ENCODE assay signal across 18 cellular contexts in genomic region chr2:62467100-62467474, GRCh38. TPM values are rescaled to one million over a fixed set of nuclear protein-coding genes. Genes with fewer than 3 reads are reported as not detected.
DNase-seq lines count a peak whose midpoint lies in the region; ATAC-seq, FAIRE-seq and TF ChIP-seq lines count a peak whose summit lies in the region.
"Had no signal": no experiment of that assay in that cellular context is flagged by ENCODE, and none has a peak within 500 bp of the region (broad histone marks: within the 10 kb centered on the region; RNA-seq: fewer than 3 reads in every experiment).

No MANE protein-coding gene starts in this region.

- H3K4me3 ChIP-seq in GM23338 (no peak overlapping the region), uterus (no peak overlapping the region)
- H3K4me3 ChIP-seq: dorsolateral prefrontal cortex, MG63, thoracic aorta had no signal

- H3K9me2 ChIP-seq in GM23338 (ENCODE audit: insufficient read depth) = peaks cover 10% of the 10 kb centered on the region; the same call in 1 of the 2 replicates

- DNase-seq in GM23338 (ENCODE audit: low spot score) (no peak), NCI-H345 (lab: John Stamatoyannopoulos, UW) (peak; percentile 69), endothelial cell (ENCODE audit: low spot score) (no peak), GM03348 (ENCODE audit: low spot score) (no peak), AG08395 (ENCODE audit: low spot score) (no peak), GM12892 (ENCODE audit: insufficient read length) (no peak), uterus (no peak)
- DNase-seq: activated CD4-positive, alpha-beta T cell treated with anti-CD3 and anti-CD28 coated beads, Interleukin-2, amount 50 U/mL, for 1 hour; activated naive CD4-positive, alpha-beta T cell treated with anti-CD3 and anti-CD28 coated beads, Interleukin-2, amount 50 U/mL, for 16 hours; dorsolateral prefrontal cortex; naive thymus-derived CD8-positive, alpha-beta T cell; retina; stimulated activated CD4-positive, alpha-beta T cell treated with anti-CD3 and anti-CD28 coated beads, Interleukin-2, amount 100 ng/mL, for 48 hours had no signal

- 0 out of 2 replicates have a peak overlapping the region, but pooled peaks have one; percentile 59 for H2AFZ ChIP-seq in GM23338

- H3K9me3 ChIP-seq in uterus = no peaks in the 10 kb centered on the region
- H3K9me3 ChIP-seq: MG63, thoracic aorta had no signal

- TF ChIP-seq CTCF in GM23338 (conservative IDR thresholded peaks at IDR 0.05; ENCODE audit: low read depth in 2 of 2) (no peak), endothelial cell (IDR thresholded peaks at IDR 0.05; ENCODE audit: unreplicated experiment) (no peak), nephron (IDR thresholded peaks at IDR 0.05; ENCODE audit: unreplicated experiment in 3 of 3) (no peak), uterus (IDR thresholded peaks at IDR 0.05) (no peak)

- H3K27ac ChIP-seq in GM23338 (ENCODE audit: low read depth) (no peak overlapping the region), uterus (peak overlapping the region in 1 of 2 donors; percentile 41)
- H3K27ac ChIP-seq: thoracic aorta had no signal

- peaks cover 14% of the 10 kb centered on the region for H3K27me3 Mint-ChIP-seq in GM23338 (ENCODE audit: insufficient read depth, low read depth, poor library complexity)
- peaks cover 5% of the 10 kb centered on the region for H3K27me3 Mint-ChIP-seq in endothelial cell (ENCODE audit: unreplicated experiment)
- peaks cover 11% of the 10 kb centered on the region for H3K27me3 Mint-ChIP-seq in nephron (ENCODE audit: low read depth)

- no peak for ATAC-seq in GM23338
- ATAC-seq: naive thymus-derived CD8-positive, alpha-beta T cell had no signal

- 0 out of 2 replicates have a peak overlapping the region, but pooled peaks have one; percentile 38 for H3K4me2 ChIP-seq in GM23338

- intact Hi-C loops in uterus (cut with DNase I; ENCODE audit: low total_unique reads) = no loop called here

- H3K27me3 ChIP-seq in GM23338 (ENCODE audit: insufficient read depth) (no peaks in the 10 kb centered on the region), uterus (no peaks in the 10 kb centered on the region)
- H3K27me3 ChIP-seq: dorsolateral prefrontal cortex, MG63 had no signal

- TF ChIP-seq POLR2A in GM12892 (IDR thresholded peaks at IDR 0.05; ENCODE audit: low read depth, low read length) = no peak
- TF ChIP-seq POLR2A in uterus (IDR thresholded peaks at IDR 0.05) = no peak

- H3K4me1 ChIP-seq in GM23338 (ENCODE audit: insufficient read depth) (peaks cover 26% of the 10 kb centered on the region), uterus (no peaks in the 10 kb centered on the region)

- no peak overlapping the region for H3K27ac Mint-ChIP-seq in GM23338
- H3K27ac Mint-ChIP-seq in endothelial cell (ENCODE audit: unreplicated experiment) = peak overlapping the region; percentile 80
- H3K27ac Mint-ChIP-seq in nephron = peak overlapping the region in 2 of 3 experiments; percentile 84 to 99

- H3K36me3 Mint-ChIP-seq in GM23338 (ENCODE audit: low read depth) (0 out of 3 replicates have a peak, but pooled peaks cover 6% of the 10 kb centered on the region), endothelial cell (ENCODE audit: low read depth, unreplicated experiment) (no peaks in the 10 kb centered on the region), nephron (ENCODE audit: low read depth) (no peaks in the 10 kb centered on the region)
- H3K36me3 Mint-ChIP-seq: naive thymus-derived CD8-positive, alpha-beta T cell had no signal

- no peak for FAIRE-seq in GM12892 (lab: Jason Lieb, UNC)
- FAIRE-seq: H54 had no signal

- peaks cover 7% of the 10 kb centered on the region; the same call in 1 of the 3 replicates for H3K9me3 Mint-ChIP-seq in GM23338
- no peaks in the 10 kb centered on the region for H3K9me3 Mint-ChIP-seq in endothelial cell (ENCODE audit: unreplicated experiment)
- H3K9me3 Mint-ChIP-seq in nephron = no peaks in the 10 kb centered on the region
- H3K9me3 Mint-ChIP-seq: naive thymus-derived CD8-positive, alpha-beta T cell had no signal

- H4K20me1 ChIP-seq in GM23338 (replicated peaks; ENCODE audit: insufficient read depth) = no peaks in the 10 kb centered on the region

- no peaks in the 10 kb centered on the region; the same call in 1 of the 2 replicates for H3K79me2 ChIP-seq in GM23338 (replicated peaks; ENCODE audit: insufficient read depth)

- no peaks in the 10 kb centered on the region for H3K36me3 ChIP-seq in GM23338 (ENCODE audit: insufficient read depth)
- no peaks in the 10 kb centered on the region for H3K36me3 ChIP-seq in uterus
- H3K36me3 ChIP-seq: MG63, thoracic aorta had no signal

- H3K4me1 Mint-ChIP-seq in GM23338 (peaks cover 47% of the 10 kb centered on the region), endothelial cell (ENCODE audit: unreplicated experiment) (peaks cover 59% of the 10 kb centered on the region), nephron (peaks cover 66% of the 10 kb centered on the region)
- H3K4me1 Mint-ChIP-seq: naive thymus-derived CD8-positive, alpha-beta T cell had no signal

- H3K4me3 Mint-ChIP-seq in GM23338 (no peak overlapping the region), endothelial cell (ENCODE audit: unreplicated experiment) (no peak overlapping the region), nephron (no peak overlapping the region)
- H3K4me3 Mint-ChIP-seq: naive thymus-derived CD8-positive, alpha-beta T cell had no signal

- H3F3A ChIP-seq in GM23338 (replicated peaks; ENCODE audit: low read depth) = peaks cover 3% of the 10 kb centered on the region

TF ChIP-seq in GM23338, 12 proteins besides CTCF, POLR2A, EP300 and RAD21:
- TF ChIP-seq ZNF114 (CRISPR knock-in tag; IDR thresholded peaks at IDR 0.05) (no peak), POLR2AphosphoS5 (IDR thresholded peaks at IDR 0.05; ENCODE audit: low read depth) (no peak), STAT1 (IDR thresholded peaks at IDR 0.05; ENCODE audit: unreplicated experiment) (no peak), REST (IDR thresholded peaks at IDR 0.05; ENCODE audit: unreplicated experiment) (no peak), CREB1 (CRISPR knock-in tag; IDR thresholded peaks at IDR 0.05; ENCODE audit: low read depth) (no peak), JUNB (IDR thresholded peaks at IDR 0.05; ENCODE audit: unreplicated experiment) (no peak)
TF ChIP-seq in GM23338: peak in this region for 0.

RNA-seq across cellular contexts. Expression of gene TMEM17, which starts 38.9 kb away (rescaled TPM):
- 0.94 and 3.0 TPM in 2 replicates for total RNA-seq in GM23338 (2014; rRNA removed; shearing (Covaris generic))
- polyA plus RNA-seq in GM23338 (2016; fragmentation: Nextera tagmentation; extraction: Ambion mirVana) = 1.2 and 1.7 TPM in 2 replicates
- total RNA-seq in endothelial cell (ENCODE audit: unreplicated experiment) (1.7 TPM), uterus (1 to 10 TPM in 2 of 4 donors, not detected in 2; 1.0 to 3.1 TPM)
- 0.87 TPM for polyA plus RNA-seq in GM12892 (2012; ENCODE audit: missing spikeins)
- total RNA-seq: naive thymus-derived CD8-positive, alpha-beta T cell; OCI-LY7 had no signal
- polyA plus RNA-seq: naive thymus-derived CD8-positive, alpha-beta T cell had no signal
